ENCODE assay signal across 17 cellular contexts in the genomic region with DNA sequence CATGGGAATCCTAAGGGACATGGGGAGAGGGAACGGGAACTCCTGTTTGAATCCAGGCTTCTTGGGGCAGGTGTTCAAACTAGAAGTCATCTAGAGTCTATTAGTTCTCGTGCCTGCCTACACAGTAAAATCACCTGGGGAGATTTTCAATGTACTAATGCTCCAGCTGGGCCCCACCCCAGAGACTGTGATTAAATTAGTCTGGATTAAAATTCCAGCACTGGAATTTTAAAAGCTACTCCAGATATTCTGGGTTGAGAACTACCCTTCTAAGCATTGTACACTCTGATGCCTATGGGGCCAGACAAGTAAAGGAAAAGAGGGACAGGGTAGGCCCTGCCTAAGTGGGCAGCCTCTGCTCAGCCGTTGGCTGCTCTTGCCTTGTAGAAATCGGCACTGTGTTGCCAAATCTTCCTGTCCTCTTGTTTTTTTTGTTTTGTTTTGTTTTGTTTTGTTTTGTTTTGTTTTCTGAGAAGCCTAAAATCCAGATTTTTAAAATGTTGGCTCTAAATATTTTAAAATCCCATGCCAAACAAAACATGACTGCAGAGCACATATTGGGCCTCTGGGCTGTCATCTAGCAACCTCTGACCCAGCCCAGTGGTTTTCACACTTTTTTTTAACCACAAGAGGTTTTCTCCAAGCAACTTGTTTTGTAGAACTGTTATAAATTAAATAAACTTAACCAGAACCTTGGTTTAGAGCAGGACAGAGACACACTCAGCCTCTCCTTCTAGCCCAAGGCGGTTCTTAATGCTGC. TPM values are rescaled to one million over a fixed set of nuclear protein-coding genes. Genes with fewer than 3 reads are reported as not detected.
DNase-seq lines count a peak whose midpoint lies in the region; ATAC-seq and TF ChIP-seq lines count a peak whose summit lies in the region.
"Had no signal": no experiment of that assay in that cellular context is flagged by ENCODE, and none has a peak within 500 bp of the region (broad histone marks: within the 10 kb centered on the region; RNA-seq: fewer than 3 reads in every experiment).

No MANE protein-coding gene starts in this region.

- H3K4me3 Mint-ChIP-seq in CD4-positive, alpha-beta T cell, result no peak overlapping the region
- no peak overlapping the region for H3K4me3 Mint-ChIP-seq in activated CD8-positive, alpha-beta T cell treated with anti-CD3 and anti-CD28 coated beads for 36 hours
- H3K4me3 Mint-ChIP-seq: activated naive CD8-positive, alpha-beta T cell treated with anti-CD3 and anti-CD28 coated beads, Interleukin-2, amount 50 U/mL, for 24 hours; stimulated activated memory B cell treated with anti-CD40 and anti-IgM and Interleukin-4, amounts not matched to agents 10 μg/mL and 1 μg/mL and 100 μg/mL, for 72 hours had no signal

- H3K9me3 Mint-ChIP-seq in CD4-positive, alpha-beta T cell, result no peaks in the 10 kb centered on the region
- no peaks in the 10 kb centered on the region for H3K9me3 Mint-ChIP-seq in activated CD8-positive, alpha-beta T cell treated with anti-CD3 and anti-CD28 coated beads for 36 hours
- H3K9me3 Mint-ChIP-seq: activated naive CD8-positive, alpha-beta T cell treated with anti-CD3 and anti-CD28 coated beads, Interleukin-2, amount 50 U/mL, for 24 hours; stimulated activated memory B cell treated with anti-CD40 and anti-IgM and Interleukin-4, amounts not matched to agents 10 μg/mL and 1 μg/mL and 100 μg/mL, for 72 hours had no signal

- no peaks in the 10 kb centered on the region for H3K79me2 ChIP-seq in osteoblast (ENCODE audit: insufficient read depth, low read length)

- H3K4me2 ChIP-seq in osteoblast (ENCODE audit: insufficient read depth, low read length), result no peak overlapping the region

- CTCF ChIA-PET in CD4-positive, alpha-beta T cell (lab: Charles Lee), result no interaction called here
- CTCF ChIA-PET in activated CD8-positive, alpha-beta T cell treated with anti-CD3 and anti-CD28 coated beads for 36 hours (lab: Charles Lee), result no interaction called here

- no peaks in the 10 kb centered on the region for H3K27me3 ChIP-seq in CD4-positive, alpha-beta T cell (ENCODE audit: control insufficient read depth, insufficient read depth, low read length)
- H3K27me3 ChIP-seq in osteoblast (ENCODE audit: insufficient read depth, low read length), result no peaks in the 10 kb centered on the region
- H3K27me3 ChIP-seq: heart right ventricle had no signal

- H3K4me1 ChIP-seq in osteoblast (ENCODE audit: insufficient read depth, low read length), result peaks cover 8% of the 10 kb centered on the region

- peak overlapping the region; percentile 6 for H2AFZ ChIP-seq in osteoblast (ENCODE audit: low read length)

- peaks cover 8% of the 10 kb centered on the region for H3K27me3 Mint-ChIP-seq in CD4-positive, alpha-beta T cell
- H3K27me3 Mint-ChIP-seq in activated CD8-positive, alpha-beta T cell treated with anti-CD3 and anti-CD28 coated beads for 36 hours, result no peaks in the 10 kb centered on the region
- H3K27me3 Mint-ChIP-seq: activated naive CD8-positive, alpha-beta T cell treated with anti-CD3 and anti-CD28 coated beads, Interleukin-2, amount 50 U/mL, for 24 hours; stimulated activated memory B cell treated with anti-CD40 and anti-IgM and Interleukin-4, amounts not matched to agents 10 μg/mL and 1 μg/mL and 100 μg/mL, for 72 hours had no signal

- no peak for TF ChIP-seq CTCF in CD4-positive, alpha-beta T cell (IDR thresholded peaks at IDR 0.05)
- TF ChIP-seq CTCF in activated CD8-positive, alpha-beta T cell treated with anti-CD3 and anti-CD28 coated beads for 36 hours (IDR thresholded peaks at IDR 0.05), result no peak
- TF ChIP-seq CTCF in osteoblast (IDR thresholded peaks at IDR 0.05; ENCODE audit: extremely low read depth, low read depth, low read length), result no peak

- H3K4me1 Mint-ChIP-seq in CD4-positive, alpha-beta T cell (ENCODE audit: low read depth), result no peaks in the 10 kb centered on the region
- H3K4me1 Mint-ChIP-seq in activated CD8-positive, alpha-beta T cell treated with anti-CD3 and anti-CD28 coated beads for 36 hours (ENCODE audit: low read depth), result peaks cover 33% of the 10 kb centered on the region

- DNase-seq in CD4-positive, alpha-beta T cell, result no peak
- DNase-seq in activated CD8-positive, alpha-beta T cell treated with anti-CD3 and anti-CD28 coated beads for 36 hours, result peak; percentile 22
- DNase-seq in osteoblast (ENCODE audit: insufficient read length, low spot score, missing footprints) (no peak), left colon (no peak), NOMO-1 (lab: John Stamatoyannopoulos, UW; ENCODE audit: unreplicated experiment in 2 of 2) (no peak)
- DNase-seq: activated naive CD8-positive, alpha-beta T cell treated with anti-CD3 and anti-CD28 coated beads, Interleukin-2, amount 50 U/mL, for 24 hours; HCEC 1CT; heart right ventricle; kidney glomerular epithelial cell; NCI-H2081; NCI-H748 treated with DMSO at 0.1 percent for 48 hours; T-helper 9 cell had no signal

- peak; percentile 43 for ATAC-seq in CD4-positive, alpha-beta T cell (ENCODE audit: poor library complexity)
- peak; percentile 64 for ATAC-seq in GM18511 (IDR thresholded peaks at IDR 0.05; ENCODE audit: unreplicated experiment)
- ATAC-seq in activated CD8-positive, alpha-beta T cell treated with anti-CD3 and anti-CD28 coated beads for 36 hours, result peak; percentile 62
- ATAC-seq in HG02981 (IDR thresholded peaks at IDR 0.05; ENCODE audit: unreplicated experiment), result no peak
- ATAC-seq in left colon, result no peak
- ATAC-seq: activated naive CD8-positive, alpha-beta T cell treated with anti-CD3 and anti-CD28 coated beads, Interleukin-2, amount 50 U/mL, for 24 hours; stimulated activated memory B cell treated with anti-CD40 and anti-IgM and Interleukin-4, amounts not matched to agents 10 μg/mL and 1 μg/mL and 100 μg/mL, for 72 hours had no signal

- H3K27ac ChIP-seq in CD4-positive, alpha-beta T cell (ENCODE audit: low read depth, low read length), result no peak overlapping the region
- H3K27ac ChIP-seq in osteoblast (ENCODE audit: low read depth, low read length), result no peak overlapping the region
- H3K27ac ChIP-seq: epithelial cell of prostate, RWPE1 had no signal

- no peak overlapping the region for H3K4me3 ChIP-seq in osteoblast (ENCODE audit: insufficient read depth, low read length)
- H3K4me3 ChIP-seq: heart right ventricle had no signal

- H3K9me3 ChIP-seq in CD4-positive, alpha-beta T cell (ENCODE audit: control insufficient read depth, low read length), result no peaks in the 10 kb centered on the region
- H3K9me3 ChIP-seq in osteoblast (ENCODE audit: low read depth, low read length), result no peaks in the 10 kb centered on the region
- H3K9me3 ChIP-seq: heart right ventricle had no signal

- H3K27ac Mint-ChIP-seq in CD4-positive, alpha-beta T cell, result peak overlapping the region; percentile 43
- peak overlapping the region; percentile 49 for H3K27ac Mint-ChIP-seq in activated CD8-positive, alpha-beta T cell treated with anti-CD3 and anti-CD28 coated beads for 36 hours
- H3K27ac Mint-ChIP-seq: activated naive CD8-positive, alpha-beta T cell treated with anti-CD3 and anti-CD28 coated beads, Interleukin-2, amount 50 U/mL, for 24 hours; stimulated activated memory B cell treated with anti-CD40 and anti-IgM and Interleukin-4, amounts not matched to agents 10 μg/mL and 1 μg/mL and 100 μg/mL, for 72 hours had no signal

- intact Hi-C loops in CD4-positive, alpha-beta T cell (cut with DNase I, micrococcal nuclease), result no loop called here
- intact Hi-C loops in activated CD8-positive, alpha-beta T cell treated with anti-CD3 and anti-CD28 coated beads for 36 hours (cut with micrococcal nuclease), result no loop called here
- intact Hi-C loops in left colon (cut with DNase I, micrococcal nuclease), result no loop called here

- POLR2A ChIA-PET in CD4-positive, alpha-beta T cell (lab: Charles Lee), result no interaction called here
- POLR2A ChIA-PET in activated CD8-positive, alpha-beta T cell treated with anti-CD3 and anti-CD28 coated beads for 36 hours (lab: Charles Lee), result no interaction called here

- H3K36me3 Mint-ChIP-seq in CD4-positive, alpha-beta T cell (ENCODE audit: low read depth), result no peaks in the 10 kb centered on the region
- H3K36me3 Mint-ChIP-seq in activated CD8-positive, alpha-beta T cell treated with anti-CD3 and anti-CD28 coated beads for 36 hours (ENCODE audit: low read depth), result no peaks in the 10 kb centered on the region
- H3K36me3 Mint-ChIP-seq: stimulated activated memory B cell treated with anti-CD40 and anti-IgM and Interleukin-4, amounts not matched to agents 10 μg/mL and 1 μg/mL and 100 μg/mL, for 72 hours had no signal

- H3K36me3 ChIP-seq in osteoblast (ENCODE audit: insufficient read depth, low read length), result no peaks in the 10 kb centered on the region

- H4K20me1 ChIP-seq in osteoblast (ENCODE audit: insufficient read depth, low read length), result no peaks in the 10 kb centered on the region

RNA-seq across cellular contexts. Expression of a gene that starts 29.0 kb away (rescaled TPM):
- total RNA-seq in CD4-positive, alpha-beta T cell, result 1 to 10 TPM; 1.2 to 1.6 TPM
- under 1 TPM; 0.81 to 0.98 TPM for total RNA-seq in activated CD8-positive, alpha-beta T cell treated with anti-CD3 and anti-CD28 coated beads for 36 hours
- total RNA-seq in osteoblast (under 0.01 and 0.29 TPM in 2 replicates), left colon (1 to 10 TPM in 1 of 2 donors, under 1 TPM in 1; 0.55 to 1.4 TPM)

Comparison
In these comparisons a context has a peak if more than half of its experiments do, and no peak if none do; other contexts are left out.
1. ATAC-seq: peak in CD4-positive, alpha-beta T cell (single experiment), GM18511 (single experiment) and activated CD8-positive, alpha-beta T cell treated with anti-CD3 and anti-CD28 coated beads for 36 hours (single experiment); none in HG02981 (single experiment) and left colon (single experiment).